In the genomic region with DNA sequence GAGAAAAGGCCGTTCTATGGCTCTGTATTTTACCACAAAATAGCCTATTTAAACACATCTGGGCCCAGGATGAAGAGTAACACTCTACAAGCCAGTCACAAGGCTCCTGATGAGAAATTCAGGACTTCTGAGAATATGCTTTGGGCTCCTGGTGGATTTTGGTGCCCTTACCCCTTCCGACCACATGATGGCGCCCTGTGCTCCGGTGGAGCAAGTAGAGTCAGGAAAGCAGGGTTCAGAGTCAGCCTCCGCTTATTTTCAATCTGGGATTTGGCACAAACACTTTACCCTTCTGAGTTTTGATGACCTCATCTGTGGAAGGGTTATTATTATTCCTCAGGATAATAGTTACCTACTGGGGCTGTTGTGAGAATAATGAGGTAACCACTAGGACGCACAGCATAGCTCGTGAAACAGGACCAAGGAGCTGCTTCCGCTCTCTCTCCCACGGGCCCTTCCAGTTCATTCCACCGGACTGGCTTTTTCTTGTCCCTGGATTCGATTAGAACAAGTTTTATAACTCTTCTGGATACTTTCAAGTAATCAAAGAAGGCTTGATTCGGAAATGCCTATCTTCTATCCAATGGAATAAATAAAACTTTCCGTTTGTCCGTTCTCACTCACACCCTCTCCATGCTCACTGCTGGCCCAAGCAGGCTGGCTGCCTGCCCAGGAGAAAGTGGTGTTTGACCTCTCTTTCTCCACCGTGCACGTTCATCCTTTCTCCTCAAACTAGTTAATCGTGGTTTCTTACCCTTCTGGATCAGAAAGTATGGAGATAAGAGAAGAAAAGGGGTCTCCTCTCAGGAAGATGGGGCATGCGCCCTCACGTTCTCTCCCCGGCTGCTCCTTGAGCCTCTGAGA, we compare ENCODE assay signal across 9 cellular contexts.
DNase-seq lines count a peak whose midpoint lies in the region; ATAC-seq and TF ChIP-seq lines count a peak whose summit lies in the region.
"Had no signal": no experiment of that assay in that cellular context is flagged by ENCODE, and none has a peak within 500 bp of the region (broad histone marks: within the 10 kb centered on the region; RNA-seq: fewer than 3 reads in every experiment).

No MANE protein-coding gene starts in this region.

- peaks cover 4% of the 10 kb centered on the region for H3K27me3 Mint-ChIP-seq in activated CD4-positive, alpha-beta T cell treated with anti-CD3 and anti-CD28 coated beads, Interleukin-2, amount 10 ng/mL, durations not matched to agents 7 days and 5 days

- no peaks in the 10 kb centered on the region for H3K4me1 Mint-ChIP-seq in activated CD4-positive, alpha-beta T cell treated with anti-CD3 and anti-CD28 coated beads, Interleukin-2, amount 10 ng/mL, durations not matched to agents 7 days and 5 days

- no peak overlapping the region for H3K4me3 Mint-ChIP-seq in activated CD4-positive, alpha-beta T cell treated with anti-CD3 and anti-CD28 coated beads, Interleukin-2, amount 10 ng/mL, durations not matched to agents 7 days and 5 days

- peak; percentile 57 for ATAC-seq in HG03280 (IDR thresholded peaks at IDR 0.05; ENCODE audit: unreplicated experiment)
- ATAC-seq in left lobe of liver = peak; percentile 58
- ATAC-seq in GM19324 (IDR thresholded peaks at IDR 0.05; ENCODE audit: low FRiP score, unreplicated experiment) = no peak

- POLR2A ChIA-PET in activated CD4-positive, alpha-beta T cell treated with anti-CD3 and anti-CD28 coated beads, Interleukin-2, amount 10 ng/mL, durations not matched to agents 7 days and 5 days (lab: Charles Lee) = no interaction called here

- no peaks in the 10 kb centered on the region for H3K36me3 Mint-ChIP-seq in activated CD4-positive, alpha-beta T cell treated with anti-CD3 and anti-CD28 coated beads, Interleukin-2, amount 10 ng/mL, durations not matched to agents 7 days and 5 days (ENCODE audit: low read depth)

- no peak overlapping the region for H3K27ac Mint-ChIP-seq in activated CD4-positive, alpha-beta T cell treated with anti-CD3 and anti-CD28 coated beads, Interleukin-2, amount 10 ng/mL, durations not matched to agents 7 days and 5 days

- H3K9me3 Mint-ChIP-seq in activated CD4-positive, alpha-beta T cell treated with anti-CD3 and anti-CD28 coated beads, Interleukin-2, amount 10 ng/mL, durations not matched to agents 7 days and 5 days = no peaks in the 10 kb centered on the region

- peak; percentile 88 for TF ChIP-seq CTCF in WERI-Rb-1 (IDR thresholded peaks at IDR 0.05; ENCODE audit: low read depth, low read length)

- H3K4me3 ChIP-seq in WERI-Rb-1 (ENCODE audit: low read depth, low read length) = no peak overlapping the region

- CTCF ChIA-PET in activated CD4-positive, alpha-beta T cell treated with anti-CD3 and anti-CD28 coated beads, Interleukin-2, amount 10 ng/mL, durations not matched to agents 7 days and 5 days (lab: Charles Lee) = no interaction called here

- H3K9me3 ChIP-seq in WERI-Rb-1 (ENCODE audit: severe bottlenecking) = no peaks in the 10 kb centered on the region
- H3K9me3 ChIP-seq: neutrophil had no signal

- no peaks in the 10 kb centered on the region for H3K36me3 ChIP-seq in WERI-Rb-1
- H3K36me3 ChIP-seq: neutrophil had no signal

- H3K27me3 ChIP-seq in WERI-Rb-1 (ENCODE audit: insufficient read depth, low read depth, severe bottlenecking) = no peaks in the 10 kb centered on the region
- H3K27me3 ChIP-seq: neutrophil had no signal

- peak; percentile 22 for DNase-seq in activated CD4-positive, alpha-beta T cell treated with anti-CD3 and anti-CD28 coated beads, Interleukin-2, amount 10 ng/mL, durations not matched to agents 7 days and 5 days
- DNase-seq in activated CD4-positive, alpha-beta T cell treated with anti-CD3 and anti-CD28 coated beads, Interleukin-2, amount 50 U/mL, for 4 hours = no peak
- DNase-seq in WERI-Rb-1 (peak; percentile 61), left lobe of liver (ENCODE audit: low spot score) (no peak), NCI-H2107 treated with DMSO at 0.1 percent for 48 hours (lab: John Stamatoyannopoulos, UW; ENCODE audit: unreplicated experiment) (no peak), NCI-H2196 treated with DMSO at 0.1 percent for 48 hours (lab: John Stamatoyannopoulos, UW; ENCODE audit: unreplicated experiment) (no peak)

- H3K27ac ChIP-seq in WERI-Rb-1 = no peak overlapping the region
- H3K27ac ChIP-seq: neutrophil had no signal

Comparison
In these comparisons a context has a peak if more than half of its experiments do, and no peak if none do; other contexts are left out.
1. DNase-seq: peak in activated CD4-positive, alpha-beta T cell treated with anti-CD3 and anti-CD28 coated beads, Interleukin-2, amount 10 ng/mL, durations not matched to agents 7 days and 5 days (single experiment) and WERI-Rb-1 (single experiment); none in activated CD4-positive, alpha-beta T cell treated with anti-CD3 and anti-CD28 coated beads, Interleukin-2, amount 50 U/mL, for 4 hours (0 of 2), left lobe of liver (single experiment), NCI-H2107 treated with DMSO at 0.1 percent for 48 hours (single experiment) and NCI-H2196 treated with DMSO at 0.1 percent for 48 hours (single experiment).